16 cellular contexts compared by ENCODE assay signal in genomic region chr16:17271687-17272086, GRCh38.
A peak's percentile ranks its signal among the peaks of the same experiment; 100 is the strongest.
DNase-seq lines count a peak whose midpoint lies in the region; ATAC-seq, FAIRE-seq and TF ChIP-seq lines count a peak whose summit lies in the region.
"Had no signal": no experiment of that assay in that cellular context is flagged by ENCODE, and none has a peak within 500 bp of the region (broad histone marks: within the 10 kb centered on the region; RNA-seq: fewer than 3 reads in every experiment).

No MANE protein-coding gene starts in this region.

- peak overlapping the region; percentile 94 for H3K27ac Mint-ChIP-seq in astrocyte (ENCODE audit: unreplicated experiment)
- H3K27ac Mint-ChIP-seq: activated T-helper 1 cell treated with anti-CD3 and anti-CD28 coated beads, Interleukin-12 subunit alpha, Interleukin-12 subunit beta, Interleukin-2, Interleukin-4 antibody, amounts not matched to agents 30 ng/mL and 10 ng/mL and 1 ng/mL, durations not matched to agents 14 hours and 24 hours and 36 hours; nephron progenitor cell had no signal

- peaks cover 34% of the 10 kb centered on the region for H3K4me1 Mint-ChIP-seq in astrocyte (ENCODE audit: low read depth, unreplicated experiment)

- H3K9me3 ChIP-seq in right atrium auricular region (no peaks in the 10 kb centered on the region), astrocyte (ENCODE audit: insufficient read depth, low read depth, low read length) (no peaks in the 10 kb centered on the region), tibial artery (no peaks in the 10 kb centered on the region), HAP-1 (no peaks in the 10 kb centered on the region)

- intact Hi-C loops in left ventricle myocardium superior (cut with micrococcal nuclease) (no loop called here), tibial artery (cut with DNase I; ENCODE audit: low total_unique reads) (no loop called here)

- H3K27ac ChIP-seq in right atrium auricular region (peak overlapping the region; percentile 29 to 59), astrocyte (ENCODE audit: low read depth, low read length) (no peak overlapping the region), tibial artery (peak overlapping the region; percentile 46 to 70)
- H3K27ac ChIP-seq: HL-60 had no signal

- H3K27me3 ChIP-seq in right atrium auricular region = no peaks in the 10 kb centered on the region
- no peaks in the 10 kb centered on the region for H3K27me3 ChIP-seq in astrocyte (ENCODE audit: insufficient read depth, low read length)
- no peaks in the 10 kb centered on the region for H3K27me3 ChIP-seq in tibial artery
- no peaks in the 10 kb centered on the region for H3K27me3 ChIP-seq in HAP-1 (ENCODE audit: low read depth)

- no peak for FAIRE-seq in astrocyte (lab: Jason Lieb, UNC)

- no peak for ATAC-seq in left ventricle myocardium superior

- no peak overlapping the region for H2AFZ ChIP-seq in astrocyte (ENCODE audit: low read depth, low read length)

- no peak overlapping the region for H3K9ac ChIP-seq in astrocyte (ENCODE audit: low read length)

- TF ChIP-seq CTCF in right atrium auricular region (IDR thresholded peaks at IDR 0.05) (no peak), astrocyte (IDR thresholded peaks at IDR 0.05; ENCODE audit: insufficient read depth, low read depth, low read length) (no peak), tibial artery (IDR thresholded peaks at IDR 0.05) (no peak)

- DNase-seq in right atrium auricular region (ENCODE audit: low spot score) (no peak), left ventricle myocardium superior (no peak), astrocyte (ENCODE audit: low read depth) (peak; percentile 15), middle frontal gyrus (ENCODE audit: extremely low spot score, low spot score) (peak; percentile 19), tibial artery (peak; percentile 55 to 72), SHP77 treated with DMSO at 0.1 percent for 48 hours (lab: John Stamatoyannopoulos, UW) (no peak), HAP-1 (ENCODE audit: low spot score in 2 of 2) (no peak)
- DNase-seq in stimulated activated CD8-positive, alpha-beta memory T cell treated with anti-CD3 and anti-CD28 coated beads, Interleukin-4, amount 100 ng/mL, for 48 hours = no peak
- DNase-seq: activated CD4-positive, alpha-beta T cell treated with anti-CD3 and anti-CD28 coated beads for 4 hours; cerebellar nuclear complex; GDM1; nephron progenitor cell; NK-92 treated with Interleukin-12 subunit alpha and Interleukin-12 subunit beta, amount 100 ng/mL, for 24 hours had no signal

- peaks cover 85% of the 10 kb centered on the region for H4K20me1 ChIP-seq in astrocyte (ENCODE audit: insufficient read depth, low read length)

- in situ Hi-C loops in HAP-1 (cut with MboI; ENCODE audit: low sequenced_read_pairs) = no loop called here

- H3K9me3 Mint-ChIP-seq in astrocyte (ENCODE audit: unreplicated experiment) = no peaks in the 10 kb centered on the region
- H3K9me3 Mint-ChIP-seq: activated T-helper 1 cell treated with anti-CD3 and anti-CD28 coated beads, Interleukin-12 subunit alpha, Interleukin-12 subunit beta, Interleukin-2, Interleukin-4 antibody, amounts not matched to agents 30 ng/mL and 10 ng/mL and 1 ng/mL, durations not matched to agents 14 hours and 24 hours and 36 hours; nephron progenitor cell had no signal

- H3K79me2 ChIP-seq in astrocyte (ENCODE audit: insufficient read depth, low read length) = peaks cover 55% of the 10 kb centered on the region

- H3K4me2 ChIP-seq in astrocyte (ENCODE audit: low read length) = no peak overlapping the region

- H3K4me1 ChIP-seq in right atrium auricular region (peaks cover 0 to 15% of the 10 kb centered on the region in 2 donors), astrocyte (ENCODE audit: insufficient read depth, low read length) (peaks cover 28% of the 10 kb centered on the region), tibial artery (peaks cover 0 to 35% (median 10%) of the 10 kb centered on the region in 4 donors), HAP-1 (no peaks in the 10 kb centered on the region)

- H3K27me3 Mint-ChIP-seq in astrocyte (ENCODE audit: low read depth, unreplicated experiment) = no peaks in the 10 kb centered on the region
- H3K27me3 Mint-ChIP-seq: B cell had no signal

- H3K4me3 ChIP-seq in right atrium auricular region = no peak overlapping the region
- no peak overlapping the region for H3K4me3 ChIP-seq in astrocyte (ENCODE audit: insufficient read depth, low read depth, low read length)
- no peak overlapping the region for H3K4me3 ChIP-seq in tibial artery
- no peak overlapping the region for H3K4me3 ChIP-seq in HAP-1

- H3K36me3 Mint-ChIP-seq in astrocyte (ENCODE audit: low read depth, unreplicated experiment) = no peaks in the 10 kb centered on the region

- H3K4me3 Mint-ChIP-seq in astrocyte (ENCODE audit: unreplicated experiment) = peak overlapping the region; percentile 47
- H3K4me3 Mint-ChIP-seq: activated T-helper 1 cell treated with anti-CD3 and anti-CD28 coated beads, Interleukin-12 subunit alpha, Interleukin-12 subunit beta, Interleukin-2, Interleukin-4 antibody, amounts not matched to agents 30 ng/mL and 10 ng/mL and 1 ng/mL, durations not matched to agents 14 hours and 24 hours and 36 hours; B cell; nephron progenitor cell had no signal

- H3K36me3 ChIP-seq in right atrium auricular region (no peaks in the 10 kb centered on the region), astrocyte (ENCODE audit: insufficient read depth, low read length) (no peaks in the 10 kb centered on the region), tibial artery (no peaks in the 10 kb centered on the region), HAP-1 (replicated peaks) (no peaks in the 10 kb centered on the region)

Comparison
In these comparisons a context has a peak if more than half of its experiments do, and no peak if none do; other contexts are left out.
1. DNase-seq: peak in astrocyte (single experiment), middle frontal gyrus (single experiment) and tibial artery (2 of 2); none in right atrium auricular region (single experiment), left ventricle myocardium superior (single experiment), SHP77 treated with DMSO at 0.1 percent for 48 hours (single experiment), stimulated activated CD8-positive, alpha-beta memory T cell treated with anti-CD3 and anti-CD28 coated beads, Interleukin-4, amount 100 ng/mL, for 48 hours (single experiment) and HAP-1 (0 of 2).